Comparison of ENCODE assay signal across 8 cellular contexts in genomic region chr1:185318431-185319151, GRCh38. TPM values are rescaled to one million over a fixed set of nuclear protein-coding genes. Genes with fewer than 3 reads are reported as not detected.
DNase-seq lines count a peak whose midpoint lies in the region; ATAC-seq, FAIRE-seq and TF ChIP-seq lines count a peak whose summit lies in the region.

No MANE protein-coding gene starts in this region.

- no peaks in the 10 kb centered on the region for H3K27me3 Mint-ChIP-seq in activated naive CD4-positive, alpha-beta T cell treated with anti-CD3 and anti-CD28 coated beads, Interleukin-2, amount 50 U/mL, for 24 hours
- H3K27me3 Mint-ChIP-seq in activated naive CD8-positive, alpha-beta T cell, result no peaks in the 10 kb centered on the region

- H3K27me3 ChIP-seq in right lobe of liver, result no peaks in the 10 kb centered on the region
- no peaks in the 10 kb centered on the region for H3K27me3 ChIP-seq in upper lobe of left lung

- peak overlapping the region in 1 of 3 donors; percentile 91 for H3K4me3 ChIP-seq in right lobe of liver
- H3K4me3 ChIP-seq in upper lobe of left lung, result peak overlapping the region in 2 of 4 donors; percentile 63 to 96

- H3K9me3 Mint-ChIP-seq in activated naive CD4-positive, alpha-beta T cell treated with anti-CD3 and anti-CD28 coated beads, Interleukin-2, amount 50 U/mL, for 24 hours, result no peaks in the 10 kb centered on the region
- no peaks in the 10 kb centered on the region for H3K9me3 Mint-ChIP-seq in activated naive CD8-positive, alpha-beta T cell (ENCODE audit: low read depth)

- H3K27ac ChIP-seq in right lobe of liver, result peak overlapping the region; percentile 79 to 98 (median 95)
- peak overlapping the region; percentile 91 to 99 (median 97) for H3K27ac ChIP-seq in upper lobe of left lung

- H3K9me3 ChIP-seq in right lobe of liver (no peaks in the 10 kb centered on the region), upper lobe of left lung (no peaks in the 10 kb centered on the region)

- peak overlapping the region; percentile 97 for H3K27ac Mint-ChIP-seq in activated naive CD4-positive, alpha-beta T cell treated with anti-CD3 and anti-CD28 coated beads, Interleukin-2, amount 50 U/mL, for 24 hours
- H3K27ac Mint-ChIP-seq in activated naive CD8-positive, alpha-beta T cell, result peak overlapping the region; percentile 97

- H3K36me3 ChIP-seq in right lobe of liver (no peaks in the 10 kb centered on the region), upper lobe of left lung (no peaks in the 10 kb centered on the region)

- intact Hi-C loops in right lobe of liver (cut with DNase I), result loop anchor here in 1 of 2 donors (10.0 kb wide), 2 partner anchors 156 to 366 kb away; no protein-coding TSS in a partner anchor

- ATAC-seq in right lobe of liver (no peak), upper lobe of left lung (ENCODE audit: low FRiP score in 2 of 2) (no peak)

- no peak for DNase-seq in activated naive CD4-positive, alpha-beta T cell treated with anti-CD3 and anti-CD28 coated beads, Interleukin-2, amount 50 U/mL, for 16 hours
- DNase-seq in right lobe of liver (no peak), upper lobe of left lung (peak in 1 of 2 donors; percentile 26), DMS53 treated with DMSO at 0.1 percent for 48 hours (lab: John Stamatoyannopoulos, UW; ENCODE audit: unreplicated experiment) (no peak), urothelium cell line (ENCODE audit: low spot score) (no peak), NCI-H2171 (lab: John Stamatoyannopoulos, UW) (no peak)

- peaks cover 1% of the 10 kb centered on the region for H3K36me3 Mint-ChIP-seq in activated naive CD4-positive, alpha-beta T cell treated with anti-CD3 and anti-CD28 coated beads, Interleukin-2, amount 50 U/mL, for 24 hours
- H3K36me3 Mint-ChIP-seq in activated naive CD8-positive, alpha-beta T cell, result peaks cover 7% of the 10 kb centered on the region

- TF ChIP-seq POLR2A in right lobe of liver (IDR thresholded peaks at IDR 0.05) (no peak), upper lobe of left lung (IDR thresholded peaks at IDR 0.05) (no peak)

- H3K4me1 ChIP-seq in right lobe of liver (peaks cover 0 to 23% (median 7%) of the 10 kb centered on the region in 4 donors), upper lobe of left lung (peaks cover 25 to 31% (median 28%) of the 10 kb centered on the region in 4 donors)

- TF ChIP-seq CTCF in right lobe of liver (IDR thresholded peaks at IDR 0.05) (no peak), upper lobe of left lung (IDR thresholded peaks at IDR 0.05) (no peak)

- 50% methylated on average over 4 of the region's 10 CpGs for WGBS in right lobe of liver (ENCODE audit: insufficient coverage, low coverage, low lambda C conversion rate, missing lambda C conversion rate)
- 54 to 65% methylated on average over 10 of the region's 10 CpGs for WGBS in upper lobe of left lung, 2 donors

- H3K4me3 Mint-ChIP-seq in activated naive CD4-positive, alpha-beta T cell treated with anti-CD3 and anti-CD28 coated beads, Interleukin-2, amount 50 U/mL, for 24 hours, result peak overlapping the region; percentile 97
- H3K4me3 Mint-ChIP-seq in activated naive CD8-positive, alpha-beta T cell, result peak overlapping the region; percentile 99

- peaks cover 41% of the 10 kb centered on the region for H3K4me1 Mint-ChIP-seq in activated naive CD4-positive, alpha-beta T cell treated with anti-CD3 and anti-CD28 coated beads, Interleukin-2, amount 50 U/mL, for 24 hours
- peaks cover 34% of the 10 kb centered on the region for H3K4me1 Mint-ChIP-seq in activated naive CD8-positive, alpha-beta T cell (ENCODE audit: low read depth)

- no peak for FAIRE-seq in urothelium cell line (lab: Jason Lieb, UNC)

- TF ChIP-seq EP300 in upper lobe of left lung (IDR thresholded peaks at IDR 0.05), result no peak

RNA-seq across cellular contexts. Expression of gene IVNS1ABP, which starts 1.5 kb away (rescaled TPM):
- total RNA-seq in right lobe of liver, result 10 to 100 TPM; 17.0 to 38.3 (median 26.8) TPM
- 100 to 1,000 TPM in 2 of 6 donors, 10 to 100 TPM in 4; 75.4 to 104 (median 83.6) TPM for total RNA-seq in upper lobe of left lung
